In the genomic region with DNA sequence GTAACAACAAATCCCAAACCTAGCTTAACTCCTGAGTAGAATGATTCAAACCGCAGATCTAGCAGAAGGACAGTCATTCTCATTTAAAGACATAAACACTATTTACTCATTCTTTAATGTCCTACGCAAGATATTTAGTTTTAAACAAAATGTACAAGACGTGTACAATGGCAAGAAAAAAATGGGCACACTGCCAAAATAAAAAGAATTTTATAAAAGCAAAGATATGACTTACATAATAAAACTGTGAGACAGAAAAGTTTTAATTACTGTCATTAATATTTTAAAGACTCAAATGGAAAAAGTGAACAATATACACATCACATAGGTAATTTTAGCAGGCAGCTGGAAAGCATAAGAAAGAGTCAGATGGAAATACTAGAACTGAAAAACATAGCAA, we compare ENCODE assay signal across 11 cellular contexts.
"Had no signal": no experiment of that assay in that cellular context is flagged by ENCODE, and none has a peak within 500 bp of the region (broad histone marks: within the 10 kb centered on the region; RNA-seq: fewer than 3 reads in every experiment).

No MANE protein-coding gene starts in this region.

- H2AFZ ChIP-seq: GM23248, GM23338 had no signal

- H3K4me1 ChIP-seq: HAP-1 had no signal

- H3K4me3 Mint-ChIP-seq: GM23338, H9, HFFc6 had no signal

- H3K4me1 Mint-ChIP-seq: GM23338 had no signal

- FAIRE-seq: H1, H54 had no signal

- H3K36me3 ChIP-seq: HAP-1 had no signal

- H3K27ac ChIP-seq: GM23248 had no signal

- H3K27ac Mint-ChIP-seq: GM23338, H9, HFFc6 had no signal

- H3K9ac ChIP-seq: GM23248 had no signal

- H3K4me2 ChIP-seq: GM23338 had no signal

- H3K4me3 ChIP-seq: GM23248, GM23338, HAP-1 had no signal

- H3K9me3 ChIP-seq: HAP-1 had no signal

- ATAC-seq: GM23338, HCT116 had no signal

- DNase-seq: GM23248, GOT3, H7, H9, HCEC 1CT, HFFc6 had no signal
